In genomic region chr22:44685384-44686056, GRCh38 we compare ENCODE assay signal across 8 cellular contexts. TPM values are rescaled to one million over a fixed set of nuclear protein-coding genes. Genes with fewer than 3 reads are reported as not detected.
DNase-seq lines count a peak whose midpoint lies in the region; ATAC-seq and TF ChIP-seq lines count a peak whose summit lies in the region.

No MANE protein-coding gene starts in this region.

- peaks cover 0 to 4% of the 10 kb centered on the region in 2 donors for H3K4me1 ChIP-seq in lung (ENCODE audit: control insufficient read depth in 2 of 2, insufficient read depth in 2 of 2, low read length in 2 of 2)

- peak; percentile 87 for DNase-seq in HPDE6-E6E7 (ENCODE audit: extremely low spot score)
- DNase-seq in T-helper 22 cell (ENCODE audit: low read depth), result peak; percentile 65
- peak; percentile 49 for DNase-seq in amniotic epithelial cell (ENCODE audit: low read depth)
- peak; percentile 62 for DNase-seq in lung (ENCODE audit: low spot score)
- peak; percentile 90 for DNase-seq in stimulated activated naive CD4-positive, alpha-beta T cell treated with Interleukin-2 at 50 U/mL for 16 hours (lab: John Stamatoyannopoulos, UW)

- H3K36me3 ChIP-seq in lung (ENCODE audit: control insufficient read depth in 2 of 2, insufficient read depth in 2 of 2, low read length in 2 of 2), result no peaks in the 10 kb centered on the region

- no peaks in the 10 kb centered on the region for H3K27me3 ChIP-seq in lung (ENCODE audit: control insufficient read depth, insufficient read depth)

- WGBS in lung, 2 donors, result 61 to 62% methylated on average over 11 of the region's 11 CpGs

- TF ChIP-seq POLR2A in GM18505 (IDR thresholded peaks at IDR 0.05; ENCODE audit: borderline replicate concordance, extremely low read depth, insufficient read depth, insufficient read length), result peak; percentile 58

- H3K9me3 ChIP-seq in lung (ENCODE audit: control insufficient read depth in 2 of 2, insufficient read depth in 1 of 2, low read length in 1 of 2), result no peaks in the 10 kb centered on the region

- no peak overlapping the region for H3K27ac ChIP-seq in lung (ENCODE audit: low read depth in 1 of 2, low read length in 1 of 2)

- ATAC-seq in GM18505 (IDR thresholded peaks at IDR 0.05; ENCODE audit: unreplicated experiment) (no peak), lung (ENCODE audit: insufficient read depth, low FRiP score) (peak; percentile 60), GM19397 (IDR thresholded peaks at IDR 0.05; ENCODE audit: unreplicated experiment) (no peak), HG02610 (IDR thresholded peaks at IDR 0.05; ENCODE audit: unreplicated experiment) (no peak)

- no peak for TF ChIP-seq CTCF in lung (IDR thresholded peaks at IDR 0.05; ENCODE audit: control extremely low read depth, extremely low read depth)

- H3K4me3 ChIP-seq in lung, result no peak overlapping the region

RNA-seq across cellular contexts. Expression of gene PRR5, which starts 16.5 kb away (rescaled TPM):
- total RNA-seq in lung, result 10 to 100 TPM; 11.8 to 17.3 TPM
- 10 to 100 TPM in 1 of 2 donors, 1 to 10 TPM in 1; 9.1 to 10.4 TPM for polyA plus RNA-seq in lung
